ENCODE assay signal across 8 cellular contexts in genomic region chr4:139665079-139665689, GRCh38. TPM values are rescaled to one million over a fixed set of nuclear protein-coding genes. Genes with fewer than 3 reads are reported as not detected.
A peak's percentile ranks its signal among the peaks of the same experiment; 100 is the strongest.
DNase-seq lines count a peak whose midpoint lies in the region; ATAC-seq and TF ChIP-seq lines count a peak whose summit lies in the region.

No MANE protein-coding gene starts in this region.

- H3K36me3 ChIP-seq in RWPE2 (ENCODE audit: low read depth) (no peaks in the 10 kb centered on the region), fibroblast of lung (ENCODE audit: control insufficient read depth, insufficient read depth, low read length) (no peaks in the 10 kb centered on the region), skeletal muscle satellite cell (ENCODE audit: insufficient read depth, low read length) (no peaks in the 10 kb centered on the region)

- H3K4me1 ChIP-seq in RWPE2 (ENCODE audit: insufficient read depth, poor library complexity, severe bottlenecking) (peaks cover 11% of the 10 kb centered on the region), fibroblast of lung (ENCODE audit: control insufficient read depth, extremely low read depth, insufficient read depth, low read length) (peaks cover 7% of the 10 kb centered on the region), skeletal muscle satellite cell (ENCODE audit: control insufficient read depth, insufficient read depth, low read length) (peaks cover 15% of the 10 kb centered on the region)

- H3K9ac ChIP-seq in fibroblast of lung (ENCODE audit: insufficient read depth, low read length), result peak overlapping the region; percentile 59
- peak overlapping the region; percentile 86 for H3K9ac ChIP-seq in skeletal muscle satellite cell (ENCODE audit: low read depth, low read length)

- peak overlapping the region; percentile 93 for H3K4me2 ChIP-seq in fibroblast of lung (ENCODE audit: extremely low read depth, insufficient read depth, low read length)
- H3K4me2 ChIP-seq in skeletal muscle satellite cell (ENCODE audit: low read length), result peak overlapping the region; percentile 94

- H3K27ac ChIP-seq in RWPE2 (ENCODE audit: poor library complexity, severe bottlenecking), result peak overlapping the region; percentile 88
- H3K27ac ChIP-seq in fibroblast of lung (ENCODE audit: insufficient read depth, low read length), result peak overlapping the region; percentile 61

- ATAC-seq in GM19438 (IDR thresholded peaks at IDR 0.05; ENCODE audit: low read depth, unreplicated experiment) (peak; percentile 1), RWPE2 (ENCODE audit: low read depth) (no peak), HG03520 (IDR thresholded peaks at IDR 0.05; ENCODE audit: unreplicated experiment) (no peak)

- H3K79me2 ChIP-seq in fibroblast of lung (ENCODE audit: control insufficient read depth, insufficient read depth, low read length), result no peaks in the 10 kb centered on the region

- H2AFZ ChIP-seq in fibroblast of lung (ENCODE audit: low read length), result peak overlapping the region; percentile 74

- H3K9me3 ChIP-seq in RWPE2 (ENCODE audit: severe bottlenecking) (no peaks in the 10 kb centered on the region), fibroblast of lung (ENCODE audit: control insufficient read depth, insufficient read depth, low read depth, low read length) (no peaks in the 10 kb centered on the region), skeletal muscle satellite cell (replicated peaks; ENCODE audit: low read length) (no peaks in the 10 kb centered on the region)

- H3K27me3 ChIP-seq in RWPE2 (ENCODE audit: insufficient read depth, poor library complexity, severe bottlenecking), result no peaks in the 10 kb centered on the region
- no peaks in the 10 kb centered on the region for H3K27me3 ChIP-seq in fibroblast of lung (ENCODE audit: control insufficient read depth, insufficient read depth, low read length)
- no peaks in the 10 kb centered on the region for H3K27me3 ChIP-seq in skeletal muscle satellite cell (ENCODE audit: control insufficient read depth, insufficient read depth, low read length)

- H3K4me3 ChIP-seq in RWPE2 (ENCODE audit: severe bottlenecking) (peak overlapping the region; percentile 40), fibroblast of lung (replicated peaks in 1 of 4; ENCODE audit: control extremely low read depth in 1 of 4, insufficient read depth in 1 of 4, low read depth in 3 of 4, low read length in 4 of 4) (peak overlapping the region; percentile 47 to 61 (median 54)), skeletal muscle satellite cell (ENCODE audit: low read length) (peak overlapping the region; percentile 80)

- TF ChIP-seq CTCF in RWPE2 (IDR thresholded peaks at IDR 0.05; ENCODE audit: poor library complexity, severe bottlenecking) (no peak), fibroblast of lung (conservative IDR thresholded peaks at IDR 0.05 in 1 of 2, IDR thresholded peaks at IDR 0.05 in 1 of 2; ENCODE audit: low read depth in 1 of 2, low read length in 2 of 2) (no peak)

- H4K20me1 ChIP-seq in fibroblast of lung (ENCODE audit: control insufficient read depth, extremely low read depth, insufficient read depth, low read length), result no peaks in the 10 kb centered on the region

- DNase-seq in RWPE2 (ENCODE audit: low spot score) (no peak), fibroblast of lung (ENCODE audit: low read depth in 2 of 2) (no peak), AG20443 (ENCODE audit: low spot score) (no peak), COLO829 (ENCODE audit: low spot score) (no peak), NCI-H748 treated with DMSO at 0.1 percent for 48 hours (lab: John Stamatoyannopoulos, UW) (no peak)

RNA-seq across cellular contexts. Expression of gene MGST2, which starts 0.4 kb away (rescaled TPM):
- total RNA-seq in fibroblast of lung, result 4.6 and 5.3 TPM in 2 replicates
- polyA plus RNA-seq in fibroblast of lung, result 3.1 and 20.1 TPM in 2 replicates
- polyA plus RNA-seq in fibroblast of lung (2012), result 2.9 and 15.5 TPM in 2 replicates
- 0.48 and 2.6 TPM in 2 replicates for polyA minus RNA-seq in fibroblast of lung (ENCODE audit: low replicate concordance)
- total RNA-seq in skeletal muscle satellite cell (2012; rRNA removed), result 6.3 and 6.6 TPM in 2 replicates
